Comparison of ENCODE assay signal across 2 cellular contexts in the genomic region with DNA sequence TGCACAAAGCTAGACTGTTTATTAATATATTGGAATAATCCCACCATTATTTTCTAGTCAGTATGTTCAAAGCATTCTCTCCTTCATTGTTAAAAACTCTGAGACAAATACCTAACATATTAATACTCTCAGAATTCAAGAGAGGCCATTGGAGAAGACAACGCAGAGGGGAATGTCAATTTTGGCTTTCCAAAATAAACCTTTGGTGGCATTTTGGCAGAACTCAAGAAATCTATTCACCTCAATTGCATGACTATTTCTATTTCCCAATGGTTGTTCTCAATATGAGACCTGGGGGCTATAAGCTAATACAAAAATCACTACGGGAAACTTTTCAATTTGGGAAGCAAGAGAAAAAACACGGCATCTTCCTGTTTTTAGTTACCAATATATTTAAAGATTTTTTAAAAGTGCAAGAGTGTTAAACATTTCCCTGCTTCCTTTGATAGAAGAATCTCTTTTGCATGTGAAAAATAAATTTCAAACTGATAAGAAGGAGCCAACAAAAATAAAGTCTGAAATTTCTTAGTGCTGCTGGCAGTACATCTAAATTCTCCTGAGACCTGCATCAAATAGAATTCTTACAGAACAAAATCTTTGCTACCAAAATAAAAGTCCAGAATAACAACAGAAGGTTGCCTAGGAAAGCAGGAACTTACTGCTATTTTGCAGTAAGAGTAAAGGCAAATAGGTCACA.
TF ChIP-seq lines count a peak whose summit lies in the region.

No MANE protein-coding gene starts in this region.

TF ChIP-seq in A549, 52 proteins besides CTCF, POLR2A, EP300 and RAD21 (continued from another document):
- TF ChIP-seq ZSCAN20 (CRISPR knock-in tag; IDR thresholded peaks at IDR 0.05) (no peak), ZC3H11A (IDR thresholded peaks at IDR 0.05) (no peak)
- TF ChIP-seq, protein P1, sequence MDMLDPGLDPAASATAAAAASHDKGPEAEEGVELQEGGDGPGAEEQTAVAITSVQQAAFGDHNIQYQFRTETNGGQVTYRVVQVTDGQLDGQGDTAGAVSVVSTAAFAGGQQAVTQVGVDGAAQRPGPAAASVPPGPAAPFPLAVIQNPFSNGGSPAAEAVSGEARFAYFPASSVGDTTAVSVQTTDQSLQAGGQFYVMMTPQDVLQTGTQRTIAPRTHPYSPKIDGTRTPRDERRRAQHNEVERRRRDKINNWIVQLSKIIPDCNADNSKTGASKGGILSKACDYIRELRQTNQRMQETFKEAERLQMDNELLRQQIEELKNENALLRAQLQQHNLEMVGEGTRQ (IDR thresholded peaks at IDR 0.05): no peak

TF ChIP-seq in IMR-90, 13 proteins besides CTCF, POLR2A, EP300 and RAD21 (continued from another document):
- no peak for TF ChIP-seq CHD1 (IDR thresholded peaks at IDR 0.05; ENCODE audit: low read depth, low read length)
- no peak for TF ChIP-seq CEBPB (IDR thresholded peaks at IDR 0.05; ENCODE audit: low read depth, low read length)
- no peak for TF ChIP-seq SMC3 (IDR thresholded peaks at IDR 0.05; ENCODE audit: low read depth, low read length)
- TF ChIP-seq RFX5 (IDR thresholded peaks at IDR 0.05; ENCODE audit: low read depth, low read length): no peak
- no peak for TF ChIP-seq FOS (IDR thresholded peaks at IDR 0.05; ENCODE audit: low read depth, low read length)
- TF ChIP-seq NFE2L2 (IDR thresholded peaks at IDR 0.05; ENCODE audit: low read depth, low read length): no peak
- TF ChIP-seq, protein P1 (IDR thresholded peaks at IDR 0.05; ENCODE audit: low read depth, low read length): no peak
- no peak for TF ChIP-seq MAZ (IDR thresholded peaks at IDR 0.05; ENCODE audit: borderline replicate concordance, low read depth, low read length)
